In the genomic region with DNA sequence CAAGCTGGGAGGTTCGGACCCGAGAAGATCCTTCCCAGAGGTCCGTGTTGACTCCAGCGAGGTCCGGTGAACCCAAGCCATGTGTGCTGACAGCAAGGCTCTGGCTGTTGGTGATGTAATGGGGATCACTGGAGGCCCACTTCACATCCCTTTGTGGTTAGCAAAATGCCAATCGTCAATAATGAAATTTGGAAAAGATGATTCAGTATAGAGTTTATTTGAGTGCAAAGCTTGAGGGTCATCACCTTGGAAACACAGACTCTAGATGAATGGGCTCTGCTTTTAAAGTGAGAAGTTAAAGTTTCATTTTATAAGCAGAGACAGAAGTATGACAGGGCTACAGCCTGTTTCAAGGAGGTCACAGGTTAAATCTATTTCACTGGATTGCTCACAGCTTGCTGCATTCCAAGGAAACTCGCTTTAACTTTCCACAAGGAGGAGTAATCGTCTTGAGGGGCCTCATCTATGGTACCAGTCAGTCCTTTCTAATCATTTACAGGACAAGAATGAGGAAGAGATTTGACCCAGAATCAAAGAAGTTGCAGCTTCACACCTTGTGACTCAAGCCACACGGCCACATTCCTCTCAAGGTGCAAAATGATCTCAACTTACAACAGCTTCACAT, we compare ENCODE assay signal across 13 cellular contexts.
DNase-seq lines count a peak whose midpoint lies in the region; ATAC-seq and TF ChIP-seq lines count a peak whose summit lies in the region.
"Had no signal": no experiment of that assay in that cellular context is flagged by ENCODE, and none has a peak within 500 bp of the region (broad histone marks: within the 10 kb centered on the region; RNA-seq: fewer than 3 reads in every experiment).

No MANE protein-coding gene starts in this region.

- no peaks in the 10 kb centered on the region for H3K36me3 Mint-ChIP-seq in H9 (ENCODE audit: insufficient read depth in 1 of 3, low read depth in 3 of 3)
- H3K36me3 Mint-ChIP-seq: activated naive CD8-positive, alpha-beta T cell had no signal

- no peak overlapping the region for H4K5ac ChIP-seq in H9 (ENCODE audit: insufficient read length, low read depth, low read length)

- DNase-seq in H9 (no peak), fibroblast of the conjunctiva (ENCODE audit: low read depth) (peak; percentile 79), smooth muscle cell of the brain vasculature (ENCODE audit: low read depth, low spot score) (peak; percentile 56), ureter (ENCODE audit: low spot score) (no peak)
- DNase-seq in activated naive CD4-positive, alpha-beta T cell treated with Interleukin-2 at 50 U/mL for 16 hours: no peak
- DNase-seq: activated CD4-positive, CD25-positive, alpha-beta regulatory T cell treated with anti-CD3 and anti-CD28 coated beads, Interleukin-2, amount 50 U/mL, for 72 hours; heart left ventricle; NCI-H1105 treated with DMSO at 0.1 percent for 48 hours; nephron progenitor cell had no signal

- no peak overlapping the region for H3K23ac ChIP-seq in H9 (ENCODE audit: insufficient read length, low read depth, low read length)

- no peak overlapping the region for H3T11ph ChIP-seq in H9 (ENCODE audit: low read length)

- H3K9ac ChIP-seq in H9 (ENCODE audit: extremely low read depth, insufficient read length, low read length): no peak overlapping the region

- no peaks in the 10 kb centered on the region for H4K20me1 ChIP-seq in H9 (ENCODE audit: control insufficient read depth, insufficient read depth, insufficient read length)

- H2BK12ac ChIP-seq in H9 (ENCODE audit: insufficient read length, low read depth, low read length): no peak overlapping the region

- peaks cover 20% of the 10 kb centered on the region for H3K27me3 Mint-ChIP-seq in H9 (ENCODE audit: low read depth)

- no peak overlapping the region for H3K56ac ChIP-seq in H9 (ENCODE audit: insufficient read length, low read depth, low read length)

- no peaks in the 10 kb centered on the region for H3K23me2 ChIP-seq in H9 (ENCODE audit: insufficient read length, low read depth, low read length, poor library complexity, severe bottlenecking)

- H2BK15ac ChIP-seq in H9 (ENCODE audit: low read depth, low read length): no peak overlapping the region

- ATAC-seq in GM18498 (IDR thresholded peaks at IDR 0.05; ENCODE audit: unreplicated experiment): no peak
- no peak for ATAC-seq in GM19452 (IDR thresholded peaks at IDR 0.05; ENCODE audit: unreplicated experiment)

- no peaks in the 10 kb centered on the region for H3K79me1 ChIP-seq in H9 (ENCODE audit: insufficient read depth, low read depth, low read length, poor library complexity, severe bottlenecking)

- H4K8ac ChIP-seq in H9 (replicated peaks; ENCODE audit: insufficient read length, low read depth, low read length): no peak overlapping the region

- no peak overlapping the region for H3K4ac ChIP-seq in H9 (ENCODE audit: low read depth, low read length)

- TF ChIP-seq CTCF in H9 (conservative IDR thresholded peaks at IDR 0.05) (peak; percentile 48; the same call in 2 of the 3 replicates), VCaP (conservative IDR thresholded peaks at IDR 0.05) (peak; percentile 33)

- H3K4me3 Mint-ChIP-seq in H9: no peak overlapping the region
- H3K4me3 Mint-ChIP-seq: activated naive CD8-positive, alpha-beta T cell; nephron progenitor cell had no signal

- H3K27ac ChIP-seq in H9 (ENCODE audit: insufficient read length, low read depth, low read length) (no peak overlapping the region), VCaP (no peak overlapping the region)
- H3K27ac ChIP-seq: heart left ventricle had no signal

- H2BK20ac ChIP-seq in H9 (ENCODE audit: low read depth, low read length, poor library complexity, severe bottlenecking): no peak overlapping the region

- H3K9me3 Mint-ChIP-seq in H9: no peaks in the 10 kb centered on the region
- H3K9me3 Mint-ChIP-seq: nephron progenitor cell had no signal

- no peaks in the 10 kb centered on the region for H3K9me3 ChIP-seq in H9 (ENCODE audit: control insufficient read depth, low read depth, low read length)
- H3K9me3 ChIP-seq: heart left ventricle had no signal

- H3K27me3 ChIP-seq in H9 (ENCODE audit: insufficient read depth, low read length): no peaks in the 10 kb centered on the region; the same call in 1 of the 2 replicates
- H3K27me3 ChIP-seq: heart left ventricle had no signal

- WGBS in H9 (ENCODE audit: extremely low coverage, insufficient read length, low lambda C conversion rate): no CpG with 5 or more reads among the region's 9 CpGs

- peaks cover 1% of the 10 kb centered on the region; the same call in 1 of the 2 replicates for H3K79me2 ChIP-seq in H9 (ENCODE audit: insufficient read depth, low read length)

- no peak overlapping the region for H2BK5ac ChIP-seq in H9 (ENCODE audit: insufficient read length, low read length)

- H2BK120ac ChIP-seq in H9 (ENCODE audit: low read depth, low read length, poor library complexity, severe bottlenecking): no peak overlapping the region

- H2AK5ac ChIP-seq in H9 (ENCODE audit: insufficient read length, low read length): no peak overlapping the region

- no peak overlapping the region for H3K14ac ChIP-seq in H9 (ENCODE audit: insufficient read depth, low read length)

- H3K18ac ChIP-seq in H9 (ENCODE audit: insufficient read length, low read depth, low read length): no peak overlapping the region

- no peak overlapping the region for H3K27ac Mint-ChIP-seq in H9
- H3K27ac Mint-ChIP-seq: activated naive CD8-positive, alpha-beta T cell; nephron progenitor cell had no signal

- H3K4me1 ChIP-seq in H9 (ENCODE audit: insufficient read depth, low read length): no peaks in the 10 kb centered on the region

- no peak overlapping the region for H2AFZ ChIP-seq in H9 (ENCODE audit: low read length)

- H3K4me1 Mint-ChIP-seq in H9: peaks cover 0 to 7% of the 10 kb centered on the region in 2 experiments; a peak in 2 of 4 replicates

- no peak overlapping the region for H3K4me2 ChIP-seq in H9 (ENCODE audit: insufficient read depth, insufficient read length, low read length)

- H4K91ac ChIP-seq in H9 (ENCODE audit: insufficient read length, low read depth, low read length): no peak overlapping the region

Comparison
In these comparisons a context has a peak if more than half of its experiments do, and no peak if none do; other contexts are left out.
1. DNase-seq: peak in fibroblast of the conjunctiva (single experiment) and smooth muscle cell of the brain vasculature (single experiment); none in H9 (single experiment), ureter (single experiment) and activated naive CD4-positive, alpha-beta T cell treated with Interleukin-2 at 50 U/mL for 16 hours (single experiment).